Comparison of ENCODE assay signal across 1 cellular context in the genomic region with DNA sequence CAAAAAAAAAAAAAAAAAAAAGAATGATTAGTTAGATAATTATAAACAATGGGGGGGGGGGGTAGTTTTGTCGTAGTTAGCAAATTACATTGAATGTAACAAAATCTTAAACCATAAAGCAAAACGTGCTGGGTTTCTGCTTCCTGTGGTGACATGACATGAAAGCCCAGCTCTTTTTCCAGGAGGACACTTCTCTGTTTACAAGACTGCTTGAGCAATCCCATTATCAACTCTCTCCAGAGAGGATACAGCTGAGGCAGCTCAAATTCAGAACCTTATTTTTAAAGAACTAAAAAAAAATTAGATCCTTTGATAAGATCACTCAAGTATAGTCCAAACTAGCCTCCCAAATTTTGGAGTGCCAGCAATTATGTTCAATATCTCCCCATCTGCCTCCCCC.
TF ChIP-seq lines count a peak whose summit lies in the region.

No MANE protein-coding gene starts in this region.

TF ChIP-seq in IMR-90, 13 proteins besides CTCF, POLR2A, EP300 and RAD21 (continued from another document):
- TF ChIP-seq, protein P1, sequence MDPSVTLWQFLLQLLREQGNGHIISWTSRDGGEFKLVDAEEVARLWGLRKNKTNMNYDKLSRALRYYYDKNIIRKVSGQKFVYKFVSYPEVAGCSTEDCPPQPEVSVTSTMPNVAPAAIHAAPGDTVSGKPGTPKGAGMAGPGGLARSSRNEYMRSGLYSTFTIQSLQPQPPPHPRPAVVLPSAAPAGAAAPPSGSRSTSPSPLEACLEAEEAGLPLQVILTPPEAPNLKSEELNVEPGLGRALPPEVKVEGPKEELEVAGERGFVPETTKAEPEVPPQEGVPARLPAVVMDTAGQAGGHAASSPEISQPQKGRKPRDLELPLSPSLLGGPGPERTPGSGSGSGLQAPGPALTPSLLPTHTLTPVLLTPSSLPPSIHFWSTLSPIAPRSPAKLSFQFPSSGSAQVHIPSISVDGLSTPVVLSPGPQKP (IDR thresholded peaks at IDR 0.05; ENCODE audit: borderline replicate concordance, low read depth, low read length): no peak
- no peak for TF ChIP-seq CHD1 (IDR thresholded peaks at IDR 0.05; ENCODE audit: low read depth, low read length)
- no peak for TF ChIP-seq MAFK (IDR thresholded peaks at IDR 0.05; ENCODE audit: low read depth, low read length)
TF ChIP-seq in IMR-90: peak in this region for 0.
